Comparison of ENCODE assay signal across 13 cellular contexts in the genomic region with DNA sequence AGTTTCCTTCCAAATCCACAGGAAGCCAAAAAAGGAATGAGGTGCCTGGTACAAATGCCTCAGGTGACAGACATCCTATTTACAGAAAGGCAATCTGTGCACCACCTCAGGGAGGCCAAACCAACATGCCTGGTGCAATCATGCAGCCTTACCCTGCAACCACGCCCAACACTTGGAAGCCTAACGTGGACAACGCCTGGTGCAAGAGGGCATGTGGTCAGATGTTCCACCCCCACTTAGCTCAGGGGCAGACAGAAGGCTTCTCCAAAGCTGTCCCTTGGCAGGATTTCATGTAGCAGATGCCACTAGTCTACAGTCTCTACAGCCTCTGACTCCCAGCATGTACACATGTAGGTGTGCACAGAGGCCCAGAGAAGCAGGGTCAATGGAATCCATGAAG.
"Had no signal": no experiment of that assay in that cellular context is flagged by ENCODE, and none has a peak within 500 bp of the region (broad histone marks: within the 10 kb centered on the region; RNA-seq: fewer than 3 reads in every experiment).

No MANE protein-coding gene starts in this region.

- H3K4me3 ChIP-seq: body of pancreas, pancreas had no signal

- H3K9me3 ChIP-seq: body of pancreas, pancreas had no signal

- H3K4me1 ChIP-seq: body of pancreas, pancreas had no signal

- DNase-seq: activated CD4-positive, alpha-beta T cell treated with anti-CD3 and anti-CD28 coated beads, Interleukin-2, amount 50 U/mL, for 1 hour; activated CD4-positive, CD25-positive, alpha-beta regulatory T cell; activated effector memory CD4-positive, alpha-beta T cell treated with Interleukin-2 at 50 U/mL for 16 hours; activated T-cell treated with anti-CD3 and anti-CD28 coated beads, Interleukin-2, amount 50 U/mL, for 1 hour; amniotic stem cell; body of pancreas; cerebellar nuclear complex; endodermal cell; glutamatergic neuron; immature natural killer cell; naive B cell; pancreas; retina had no signal

- H3K27ac ChIP-seq: body of pancreas, pancreas had no signal

- H3K27me3 ChIP-seq: body of pancreas, pancreas had no signal

- H3K36me3 ChIP-seq: pancreas had no signal

- FAIRE-seq: pancreas had no signal
